In the genomic region with DNA sequence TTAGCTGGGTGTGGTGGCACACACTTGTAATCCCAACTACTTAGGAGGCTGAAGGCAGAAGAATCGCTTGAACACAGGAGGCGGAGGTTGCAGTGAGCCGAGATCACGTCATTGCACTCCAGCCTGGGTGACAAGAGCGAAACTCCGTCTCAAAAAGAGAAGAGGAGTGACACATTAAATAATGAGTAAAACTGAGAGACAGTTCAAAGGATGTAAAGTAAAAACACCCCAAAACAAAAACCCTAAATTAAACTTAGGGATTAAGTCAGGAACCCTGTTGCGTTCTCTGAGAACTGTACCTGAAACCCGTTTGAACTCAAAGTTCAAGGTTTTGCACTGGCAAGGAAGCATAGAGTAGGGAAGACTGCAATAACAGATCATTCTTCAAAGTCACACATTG, we compare ENCODE assay signal across 20 cellular contexts.
DNase-seq lines count a peak whose midpoint lies in the region; ATAC-seq, FAIRE-seq and TF ChIP-seq lines count a peak whose summit lies in the region.
"Had no signal": no experiment of that assay in that cellular context is flagged by ENCODE, and none has a peak within 500 bp of the region (broad histone marks: within the 10 kb centered on the region; RNA-seq: fewer than 3 reads in every experiment).

No MANE protein-coding gene starts in this region.

- H3K36me3 Mint-ChIP-seq in activated T-cell treated with anti-CD3 and anti-CD28 coated beads, Interleukin-2, amount 50 U/mL, for 24 hours (ENCODE audit: low read depth): peaks cover 3% of the 10 kb centered on the region

- H3K36me3 ChIP-seq in HAP-1 (replicated peaks): no peaks in the 10 kb centered on the region
- H3K36me3 ChIP-seq in pancreas: no peaks in the 10 kb centered on the region
- H3K36me3 ChIP-seq: MG63 had no signal

- H3K27ac ChIP-seq in pancreas: no peak overlapping the region
- H3K27ac ChIP-seq: C4-2B had no signal

- peaks cover 7% of the 10 kb centered on the region for H3K4me1 Mint-ChIP-seq in activated T-cell treated with anti-CD3 and anti-CD28 coated beads, Interleukin-2, amount 50 U/mL, for 24 hours (ENCODE audit: low read depth)
- H3K4me1 Mint-ChIP-seq: GM23338 had no signal

- H3K9me3 ChIP-seq in HAP-1 (no peaks in the 10 kb centered on the region), pancreas (no peaks in the 10 kb centered on the region)
- H3K9me3 ChIP-seq: MG63 had no signal

- in situ Hi-C loops in HAP-1 (cut with MboI; ENCODE audit: low sequenced_read_pairs): no loop called here

- peaks cover 2% of the 10 kb centered on the region for H3K9me3 Mint-ChIP-seq in activated T-cell treated with anti-CD3 and anti-CD28 coated beads, Interleukin-2, amount 50 U/mL, for 24 hours
- H3K9me3 Mint-ChIP-seq: GM23338 had no signal

- H3K27ac Mint-ChIP-seq in activated T-cell treated with anti-CD3 and anti-CD28 coated beads, Interleukin-2, amount 50 U/mL, for 24 hours: no peak overlapping the region
- H3K27ac Mint-ChIP-seq: GM23338 had no signal

- H3K4me3 ChIP-seq in GM12865 (ENCODE audit: low read depth, low read length): no peak overlapping the region
- no peak overlapping the region for H3K4me3 ChIP-seq in HAP-1
- no peak overlapping the region for H3K4me3 ChIP-seq in pancreas
- H3K4me3 ChIP-seq: GM23338, MG63 had no signal

- intact Hi-C loops in pancreas (cut with DNase I): no loop called here

- peaks cover 27% of the 10 kb centered on the region for H3K27me3 Mint-ChIP-seq in activated T-cell treated with anti-CD3 and anti-CD28 coated beads, Interleukin-2, amount 50 U/mL, for 24 hours

- no peak for TF ChIP-seq CTCF in GM12865 (IDR thresholded peaks at IDR 0.05; ENCODE audit: insufficient read depth, low read depth, low read length, missing control alignments)
- TF ChIP-seq CTCF in pancreas (IDR thresholded peaks at IDR 0.05): no peak

- peak; percentile 30 for DNase-seq in activated T-cell treated with anti-CD3 and anti-CD28 coated beads, Interleukin-2, amount 50 U/mL, for 24 hours
- DNase-seq in activated T-cell treated with anti-CD3 and anti-CD28 coated beads for 4 hours: no peak
- DNase-seq in GM12865 (ENCODE audit: low read depth): peak; percentile 11
- DNase-seq in activated T-cell treated with anti-CD3 and anti-CD28 coated beads, Interleukin-2, amount 50 U/mL, for 48 hours: peak; percentile 21 to 33
- no peak for DNase-seq in HAP-1 (ENCODE audit: low spot score in 2 of 2)
- no peak for DNase-seq in pancreas
- DNase-seq: COR-L47, DMS153, IMR-90, Karpas-422, MG63, NCI-H1092, NCI-H146, NCI-H2081 treated with DMSO at 0.1 percent for 48 hours, NCI-H510A treated with DMSO at 0.1 percent for 48 hours, NCI-H82 had no signal

- no peak overlapping the region for H3K4me3 Mint-ChIP-seq in activated T-cell treated with anti-CD3 and anti-CD28 coated beads, Interleukin-2, amount 50 U/mL, for 24 hours
- H3K4me3 Mint-ChIP-seq: GM23338 had no signal

- no peak for FAIRE-seq in pancreas (lab: Jason Lieb, UNC)

- H3K27me3 ChIP-seq in HAP-1 (ENCODE audit: low read depth): no peaks in the 10 kb centered on the region
- H3K27me3 ChIP-seq in pancreas: peaks cover 0 to 4% (median 0%) of the 10 kb centered on the region in 4 donors
- H3K27me3 ChIP-seq: MG63 had no signal

- ATAC-seq in GM19351 (IDR thresholded peaks at IDR 0.05; ENCODE audit: unreplicated experiment) (peak; percentile 86), pancreas (no peak)
- ATAC-seq: GM23338, Panc1 had no signal

- peaks cover 4% of the 10 kb centered on the region; the same call in 1 of the 2 replicates for H3K4me1 ChIP-seq in HAP-1
- H3K4me1 ChIP-seq in pancreas: no peaks in the 10 kb centered on the region

- 77 to 90% methylated on average over 8 of the region's 8 CpGs for WGBS in pancreas, 2 donors

Comparison
In these comparisons a context has a peak if more than half of its experiments do, and no peak if none do; other contexts are left out.
1. DNase-seq: peak in activated T-cell treated with anti-CD3 and anti-CD28 coated beads, Interleukin-2, amount 50 U/mL, for 24 hours (single experiment), GM12865 (single experiment) and activated T-cell treated with anti-CD3 and anti-CD28 coated beads, Interleukin-2, amount 50 U/mL, for 48 hours (2 of 2); none in activated T-cell treated with anti-CD3 and anti-CD28 coated beads for 4 hours (single experiment), HAP-1 (0 of 2) and pancreas (0 of 6).